ENCODE assay signal across 18 cellular contexts in the genomic region with DNA sequence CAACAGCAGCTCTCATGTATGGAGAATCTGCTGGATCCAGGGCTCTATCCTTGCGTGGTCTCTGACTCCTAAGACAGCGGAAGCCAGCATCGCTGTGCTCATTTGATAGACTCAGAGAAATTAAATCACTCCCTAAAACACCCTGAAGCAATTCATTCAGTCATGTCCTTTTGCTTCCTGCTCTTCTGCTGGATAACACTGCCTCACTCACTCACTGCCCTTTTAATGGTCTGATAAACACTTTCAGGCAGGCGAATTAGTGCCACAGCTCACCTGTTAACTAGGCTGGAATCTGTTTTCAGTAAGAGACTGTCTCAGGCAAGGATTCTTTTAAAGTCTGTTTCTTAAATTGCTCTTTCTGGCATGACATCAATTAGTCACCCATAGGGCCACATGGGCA. TPM values are rescaled to one million over a fixed set of nuclear protein-coding genes. Genes with fewer than 3 reads are reported as not detected.
DNase-seq lines count a peak whose midpoint lies in the region; ATAC-seq and TF ChIP-seq lines count a peak whose summit lies in the region.
"Had no signal": no experiment of that assay in that cellular context is flagged by ENCODE, and none has a peak within 500 bp of the region (broad histone marks: within the 10 kb centered on the region; RNA-seq: fewer than 3 reads in every experiment).

No MANE protein-coding gene starts in this region.

- H3K4me3 Mint-ChIP-seq in T-helper 17 cell: peak overlapping the region; percentile 80
- no peak overlapping the region for H3K4me3 Mint-ChIP-seq in stimulated activated naive B cell treated with anti-CD40 and anti-IgM and Interleukin-4, amounts not matched to agents 10 μg/mL and 1 μg/mL and 100 μg/mL, for 72 hours

- WGBS in right cardiac atrium: 81% methylated on average over 4 of the region's 4 CpGs

- H3K9me3 ChIP-seq in right cardiac atrium (ENCODE audit: control insufficient read depth, low read length) (no peaks in the 10 kb centered on the region), T-helper 17 cell (ENCODE audit: control insufficient read depth, low read length, poor library complexity, severe bottlenecking) (no peaks in the 10 kb centered on the region), Peyer's patch (no peaks in the 10 kb centered on the region)

- DNase-seq in Right ventricle myocardium superior: no peak
- no peak for DNase-seq in right cardiac atrium
- DNase-seq in T-helper 17 cell: no peak
- DNase-seq in fibroblast of mammary gland (ENCODE audit: low read depth): peak; percentile 31
- DNase-seq in stimulated activated naive B cell treated with anti-CD40 and anti-IgM and Interleukin-4, amounts not matched to agents 10 μg/mL and 1 μg/mL and 100 μg/mL, for 72 hours: no peak
- DNase-seq in NCI-H2029 (lab: John Stamatoyannopoulos, UW): no peak
- DNase-seq in Peyer's patch: no peak
- DNase-seq: activated effector memory CD4-positive, alpha-beta T cell treated with Interleukin-2 at 50 U/mL for 16 hours; erythroblast; hippocampal formation; NCI-H1417; NCI-H510A; stimulated activated CD4-positive, alpha-beta T cell treated with anti-CD3 and anti-CD28 coated beads, Interleukin-1b, Interleukin-23, amount 100 ng/mL, for 48 hours had no signal

- TF ChIP-seq CTCF in fibroblast of mammary gland (conservative IDR thresholded peaks at IDR 0.05; ENCODE audit: control insufficient read depth, insufficient read depth, low read depth, low read length) (no peak), Peyer's patch (IDR thresholded peaks at IDR 0.05) (no peak)

- ATAC-seq in Right ventricle myocardium superior (ENCODE audit: poor library complexity) (peak; percentile 25), right cardiac atrium (no peak), T-helper 17 cell (no peak), HG03159 (IDR thresholded peaks at IDR 0.05; ENCODE audit: unreplicated experiment) (no peak)
- no peak for ATAC-seq in stimulated activated naive B cell treated with anti-CD40 and anti-IgM and Interleukin-4, amounts not matched to agents 10 μg/mL and 1 μg/mL and 100 μg/mL, for 72 hours (replicated peaks)

- H3K36me3 ChIP-seq in Peyer's patch: no peaks in the 10 kb centered on the region

- no peaks in the 10 kb centered on the region for H3K9me3 Mint-ChIP-seq in stimulated activated naive B cell treated with anti-CD40 and anti-IgM and Interleukin-4, amounts not matched to agents 10 μg/mL and 1 μg/mL and 100 μg/mL, for 72 hours

- no peak overlapping the region for H3K27ac ChIP-seq in right cardiac atrium (ENCODE audit: low read length)
- H3K27ac ChIP-seq in Peyer's patch: no peak overlapping the region
- H3K27ac ChIP-seq: parathyroid adenoma, VCaP had no signal

- TF ChIP-seq POLR2A in Peyer's patch (IDR thresholded peaks at IDR 0.05): no peak

- peak overlapping the region; percentile 93 for H3K27ac Mint-ChIP-seq in T-helper 17 cell
- peak overlapping the region; percentile 34 for H3K27ac Mint-ChIP-seq in stimulated activated naive B cell treated with anti-CD40 and anti-IgM and Interleukin-4, amounts not matched to agents 10 μg/mL and 1 μg/mL and 100 μg/mL, for 72 hours

- peaks cover 9% of the 10 kb centered on the region for H3K36me3 Mint-ChIP-seq in T-helper 17 cell (ENCODE audit: low read depth)
- peaks cover 34 to 63% of the 10 kb centered on the region in 2 donors for H3K36me3 Mint-ChIP-seq in stimulated activated naive B cell treated with anti-CD40 and anti-IgM and Interleukin-4, amounts not matched to agents 10 μg/mL and 1 μg/mL and 100 μg/mL, for 72 hours

- H3K4me3 ChIP-seq in right cardiac atrium (ENCODE audit: low read length): no peak overlapping the region
- no peak overlapping the region for H3K4me3 ChIP-seq in fibroblast of mammary gland (ENCODE audit: control insufficient read depth, low read depth, low read length)
- no peak overlapping the region for H3K4me3 ChIP-seq in Peyer's patch
- H3K4me3 ChIP-seq: lung had no signal

- intact Hi-C loops in Right ventricle myocardium superior (cut with DNase I): no loop called here
- intact Hi-C loops in right cardiac atrium (cut with DNase I): no loop called here

- peaks cover 58% of the 10 kb centered on the region for H3K4me1 Mint-ChIP-seq in T-helper 17 cell
- H3K4me1 Mint-ChIP-seq in stimulated activated naive B cell treated with anti-CD40 and anti-IgM and Interleukin-4, amounts not matched to agents 10 μg/mL and 1 μg/mL and 100 μg/mL, for 72 hours: peaks cover 42 to 72% of the 10 kb centered on the region in 2 donors

- no peaks in the 10 kb centered on the region for H3K27me3 Mint-ChIP-seq in T-helper 17 cell
- H3K27me3 Mint-ChIP-seq in stimulated activated naive B cell treated with anti-CD40 and anti-IgM and Interleukin-4, amounts not matched to agents 10 μg/mL and 1 μg/mL and 100 μg/mL, for 72 hours: no peaks in the 10 kb centered on the region

- H3K27me3 ChIP-seq in right cardiac atrium (ENCODE audit: control insufficient read depth, insufficient read depth): no peaks in the 10 kb centered on the region
- no peaks in the 10 kb centered on the region for H3K27me3 ChIP-seq in Peyer's patch

- H3K4me1 ChIP-seq in right cardiac atrium (ENCODE audit: control insufficient read depth, insufficient read depth, low read length) (peaks cover 7% of the 10 kb centered on the region), Peyer's patch (peaks cover 0 to 35% (median 14%) of the 10 kb centered on the region in 4 donors)

RNA-seq across cellular contexts. Expression of gene WIPF1, which starts 10.0 kb away (rescaled TPM):
- total RNA-seq in Right ventricle myocardium superior: 16.3 TPM
- 10 to 100 TPM; 20.3 to 30.0 (median 27.7) TPM for total RNA-seq in right cardiac atrium
- 12.2 TPM for polyA plus RNA-seq in right cardiac atrium
- total RNA-seq in T-helper 17 cell: 100 to 1,000 TPM; 368 to 424 TPM
- 10 to 100 TPM in 3 of 4 donors, 1 to 10 TPM in 1; 7.4 to 81.7 (median 17.3) TPM for total RNA-seq in Peyer's patch
- total RNA-seq: G401 had no signal

Comparison
In these comparisons a context has a peak if more than half of its experiments do, and no peak if none do; other contexts are left out.
1. RNA of gene WIPF1, which starts 10.0 kb away (total RNA-seq): 368 to 424 TPM in T-helper 17 cell; 20.3 to 30.0 TPM in right cardiac atrium, 7.4 to 81.7 TPM in Peyer's patch and 16.3 TPM in Right ventricle myocardium superior (single experiment); every median in the first group is over 4 times any median in the second.